13 cellular contexts compared by ENCODE assay signal in genomic region chr7:103338864-103339263, GRCh38. TPM values are rescaled to one million over a fixed set of nuclear protein-coding genes. Genes with fewer than 3 reads are reported as not detected.
A peak's percentile ranks its signal among the peaks of the same experiment; 100 is the strongest.
DNase-seq lines count a peak whose midpoint lies in the region; ATAC-seq and TF ChIP-seq lines count a peak whose summit lies in the region.
"Had no signal": no experiment of that assay in that cellular context is flagged by ENCODE, and none has a peak within 500 bp of the region (broad histone marks: within the 10 kb centered on the region; RNA-seq: fewer than 3 reads in every experiment).

No MANE protein-coding gene starts in this region.

- H3K4me3 ChIP-seq in CD4-positive, CD25-positive, alpha-beta regulatory T cell (ENCODE audit: low read depth, low read length): no peak overlapping the region
- no peak overlapping the region for H3K4me3 ChIP-seq in Loucy (ENCODE audit: low read length, poor library complexity, severe bottlenecking)
- H3K4me3 ChIP-seq: BLaER1, GM12878, GM23248 had no signal

- H3K27ac ChIP-seq in CD4-positive, CD25-positive, alpha-beta regulatory T cell (ENCODE audit: insufficient read depth, low read length, poor library complexity, severe bottlenecking): no peak overlapping the region
- H3K27ac ChIP-seq in foreskin keratinocyte: no peak overlapping the region
- H3K27ac ChIP-seq: BLaER1, GM23248 had no signal

- no peak overlapping the region for H2AFZ ChIP-seq in Loucy (ENCODE audit: low read length)
- H2AFZ ChIP-seq: GM23248 had no signal

- H3K9me2 ChIP-seq in Loucy (replicated peaks; ENCODE audit: low read depth, low read length): no peaks in the 10 kb centered on the region

- no peaks in the 10 kb centered on the region for H3F3A ChIP-seq in Loucy (ENCODE audit: low read depth)

- H4K20me1 ChIP-seq in Loucy (ENCODE audit: insufficient read depth, low read length, poor library complexity, severe bottlenecking): peaks cover 36% of the 10 kb centered on the region

- no peak for TF ChIP-seq CTCF in activated CD8-positive, alpha-beta T cell treated with anti-CD3 and anti-CD28 coated beads for 36 hours (IDR thresholded peaks at IDR 0.05)
- TF ChIP-seq CTCF in Loucy (conservative IDR thresholded peaks at IDR 0.05; ENCODE audit: low read length) (no peak), foreskin keratinocyte (conservative IDR thresholded peaks at IDR 0.05) (no peak)

- H3K9ac ChIP-seq in Loucy (ENCODE audit: low read depth, low read length, poor library complexity, severe bottlenecking): no peak overlapping the region
- H3K9ac ChIP-seq: BLaER1, GM23248 had no signal

- POLR2A ChIA-PET in activated CD8-positive, alpha-beta T cell treated with anti-CD3 and anti-CD28 coated beads for 36 hours (lab: Charles Lee): interaction anchor here (1.2 to 2.5 kb wide), 4 partner anchors 9 to 18 kb away, joined by 4 to 8 read pairs (median 6); partner anchors contain the start of gene PSMC2
- POLR2A ChIA-PET in activated CD8-positive, alpha-beta T cell treated with anti-CD3 and anti-CD28 coated beads, Interleukin-2, amount 10 ng/mL, durations not matched to agents 7 days and 5 days (lab: Charles Lee): interaction anchor here (0.8 to 0.9 kb wide), 2 partner anchors 9 to 27 kb away, joined by 3 read pairs; no protein-coding TSS in a partner anchor

- H3K36me3 ChIP-seq in CD4-positive, CD25-positive, alpha-beta regulatory T cell (ENCODE audit: control insufficient read depth, insufficient read depth, low read length): peaks cover 58% of the 10 kb centered on the region
- H3K36me3 ChIP-seq in Loucy (ENCODE audit: insufficient read depth, low read length): peaks cover 35% of the 10 kb centered on the region

- H3K4me1 Mint-ChIP-seq in activated CD8-positive, alpha-beta T cell treated with anti-CD3 and anti-CD28 coated beads for 36 hours (ENCODE audit: low read depth): peaks cover 33% of the 10 kb centered on the region
- H3K4me1 Mint-ChIP-seq in activated CD8-positive, alpha-beta T cell treated with anti-CD3 and anti-CD28 coated beads, Interleukin-2, amount 10 ng/mL, durations not matched to agents 7 days and 5 days (ENCODE audit: low read depth): peaks cover 26% of the 10 kb centered on the region
- peaks cover 10 to 45% (median 38%) of the 10 kb centered on the region in 4 donors for H3K4me1 Mint-ChIP-seq in CD4-positive, CD25-positive, alpha-beta regulatory T cell
- peaks cover 19% of the 10 kb centered on the region for H3K4me1 Mint-ChIP-seq in memory B cell

- CTCF ChIA-PET in activated CD8-positive, alpha-beta T cell treated with anti-CD3 and anti-CD28 coated beads for 36 hours (lab: Charles Lee): interaction anchor here (0.7 to 1.1 kb wide), 3 partner anchors 23 to 41 kb away, joined by 3 to 4 read pairs (median 3); partner anchors contain the start of gene PMPCB
- CTCF ChIA-PET in activated CD8-positive, alpha-beta T cell treated with anti-CD3 and anti-CD28 coated beads, Interleukin-2, amount 10 ng/mL, durations not matched to agents 7 days and 5 days (lab: Charles Lee): interaction anchor here (0.9 kb wide), 1 partner anchor 25 kb away, joined by 3 read pairs; no protein-coding TSS in a partner anchor

- no peak overlapping the region for H3K4me3 Mint-ChIP-seq in activated CD8-positive, alpha-beta T cell treated with anti-CD3 and anti-CD28 coated beads for 36 hours
- no peak overlapping the region for H3K4me3 Mint-ChIP-seq in activated CD8-positive, alpha-beta T cell treated with anti-CD3 and anti-CD28 coated beads, Interleukin-2, amount 10 ng/mL, durations not matched to agents 7 days and 5 days
- H3K4me3 Mint-ChIP-seq in CD4-positive, CD25-positive, alpha-beta regulatory T cell: no peak overlapping the region
- no peak overlapping the region for H3K4me3 Mint-ChIP-seq in memory B cell

- intact Hi-C loops in activated CD8-positive, alpha-beta T cell treated with anti-CD3 and anti-CD28 coated beads for 36 hours (cut with micrococcal nuclease): no loop called here

- no peaks in the 10 kb centered on the region for H3K9me3 ChIP-seq in CD4-positive, CD25-positive, alpha-beta regulatory T cell (ENCODE audit: control insufficient read depth in 2 of 2, low read length in 2 of 2)
- H3K9me3 ChIP-seq in Loucy (ENCODE audit: insufficient read depth, low read depth, low read length): no peaks in the 10 kb centered on the region
- H3K9me3 ChIP-seq: BLaER1 had no signal

- no peaks in the 10 kb centered on the region for H3K9me3 Mint-ChIP-seq in activated CD8-positive, alpha-beta T cell treated with anti-CD3 and anti-CD28 coated beads for 36 hours
- H3K9me3 Mint-ChIP-seq in activated CD8-positive, alpha-beta T cell treated with anti-CD3 and anti-CD28 coated beads, Interleukin-2, amount 10 ng/mL, durations not matched to agents 7 days and 5 days (ENCODE audit: insufficient read depth): no peaks in the 10 kb centered on the region
- H3K9me3 Mint-ChIP-seq in CD4-positive, CD25-positive, alpha-beta regulatory T cell: no peaks in the 10 kb centered on the region
- H3K9me3 Mint-ChIP-seq in memory B cell: no peaks in the 10 kb centered on the region

- H3K4me1 ChIP-seq in CD4-positive, CD25-positive, alpha-beta regulatory T cell (ENCODE audit: control insufficient read depth, insufficient read depth, low read length, poor library complexity, severe bottlenecking): peaks cover 19% of the 10 kb centered on the region
- H3K4me1 ChIP-seq in Loucy (ENCODE audit: insufficient read depth, low read length, poor library complexity, severe bottlenecking) (peaks cover 24% of the 10 kb centered on the region), foreskin keratinocyte (peaks cover 4% of the 10 kb centered on the region)

- no peak for ATAC-seq in activated CD8-positive, alpha-beta T cell treated with anti-CD3 and anti-CD28 coated beads for 36 hours
- no peak for ATAC-seq in activated CD8-positive, alpha-beta T cell treated with anti-CD3 and anti-CD28 coated beads, Interleukin-2, amount 10 ng/mL, durations not matched to agents 7 days and 5 days
- no peak for ATAC-seq in CD4-positive, CD25-positive, alpha-beta regulatory T cell (ENCODE audit: low read depth in 2 of 2)
- ATAC-seq in memory B cell (ENCODE audit: low read depth) (no peak), foreskin keratinocyte (no peak)
- ATAC-seq: GM12878 had no signal

- peaks cover 63% of the 10 kb centered on the region for H3K79me2 ChIP-seq in Loucy (ENCODE audit: insufficient read depth, low read length)

- H3K4me2 ChIP-seq in Loucy (ENCODE audit: low read depth, low read length, poor library complexity, severe bottlenecking): peak overlapping the region; percentile 93
- H3K4me2 ChIP-seq: BLaER1 had no signal

- no peaks in the 10 kb centered on the region for H3K27me3 ChIP-seq in CD4-positive, CD25-positive, alpha-beta regulatory T cell (ENCODE audit: control insufficient read depth, insufficient read depth, low read length)
- H3K27me3 ChIP-seq in Loucy (ENCODE audit: insufficient read depth, low read length, poor library complexity, severe bottlenecking) (no peaks in the 10 kb centered on the region), foreskin keratinocyte (no peaks in the 10 kb centered on the region)
- H3K27me3 ChIP-seq: BLaER1 had no signal

- DNase-seq in activated CD8-positive, alpha-beta T cell treated with anti-CD3 and anti-CD28 coated beads for 36 hours: no peak
- no peak for DNase-seq in activated CD8-positive, alpha-beta T cell treated with anti-CD3 and anti-CD28 coated beads, Interleukin-2, amount 10 ng/mL, durations not matched to agents 7 days and 5 days
- DNase-seq in CD4-positive, CD25-positive, alpha-beta regulatory T cell: no peak
- DNase-seq in memory B cell (ENCODE audit: low spot score in 2 of 2) (no peak), NCI-H2081 treated with DMSO at 0.1 percent for 48 hours (lab: John Stamatoyannopoulos, UW) (no peak), foreskin keratinocyte (no peak)
- DNase-seq: 8988T, AML-193, DMS79, GM23248 had no signal

- peaks cover 48% of the 10 kb centered on the region for H3K36me3 Mint-ChIP-seq in activated CD8-positive, alpha-beta T cell treated with anti-CD3 and anti-CD28 coated beads for 36 hours (ENCODE audit: low read depth)
- H3K36me3 Mint-ChIP-seq in activated CD8-positive, alpha-beta T cell treated with anti-CD3 and anti-CD28 coated beads, Interleukin-2, amount 10 ng/mL, durations not matched to agents 7 days and 5 days (ENCODE audit: low read depth): peaks cover 51% of the 10 kb centered on the region
- peaks cover 42% of the 10 kb centered on the region for H3K36me3 Mint-ChIP-seq in CD4-positive, CD25-positive, alpha-beta regulatory T cell
- H3K36me3 Mint-ChIP-seq in memory B cell: peaks cover 34% of the 10 kb centered on the region

- H3K27ac Mint-ChIP-seq in activated CD8-positive, alpha-beta T cell treated with anti-CD3 and anti-CD28 coated beads for 36 hours: peak overlapping the region; percentile 3
- no peak overlapping the region for H3K27ac Mint-ChIP-seq in activated CD8-positive, alpha-beta T cell treated with anti-CD3 and anti-CD28 coated beads, Interleukin-2, amount 10 ng/mL, durations not matched to agents 7 days and 5 days
- peak overlapping the region in 2 of 3 donors; percentile 26 to 43 for H3K27ac Mint-ChIP-seq in CD4-positive, CD25-positive, alpha-beta regulatory T cell
- H3K27ac Mint-ChIP-seq in memory B cell: peak overlapping the region; percentile 4

- no peaks in the 10 kb centered on the region for H3K27me3 Mint-ChIP-seq in activated CD8-positive, alpha-beta T cell treated with anti-CD3 and anti-CD28 coated beads for 36 hours
- H3K27me3 Mint-ChIP-seq in activated CD8-positive, alpha-beta T cell treated with anti-CD3 and anti-CD28 coated beads, Interleukin-2, amount 10 ng/mL, durations not matched to agents 7 days and 5 days (ENCODE audit: low read depth): no peaks in the 10 kb centered on the region
- no peaks in the 10 kb centered on the region for H3K27me3 Mint-ChIP-seq in CD4-positive, CD25-positive, alpha-beta regulatory T cell
- no peaks in the 10 kb centered on the region for H3K27me3 Mint-ChIP-seq in memory B cell

RNA-seq across cellular contexts. Expression of gene DNAJC2, which starts 5.7 kb away (rescaled TPM):
- total RNA-seq in activated CD8-positive, alpha-beta T cell treated with anti-CD3 and anti-CD28 coated beads for 36 hours: 10 to 100 TPM; 45.8 to 48.9 TPM
- total RNA-seq in activated CD8-positive, alpha-beta T cell treated with anti-CD3 and anti-CD28 coated beads, Interleukin-2, amount 10 ng/mL, durations not matched to agents 7 days and 5 days: 10 to 100 TPM; 30.9 to 35.5 TPM
- 63.1 TPM for total RNA-seq in CD4-positive, CD25-positive, alpha-beta regulatory T cell
- polyA plus RNA-seq in CD4-positive, CD25-positive, alpha-beta regulatory T cell: 10 to 100 TPM; 17.3 to 23.7 (median 19.9) TPM
- total RNA-seq in foreskin keratinocyte: 27.7 and 32.2 TPM in 2 replicates
- polyA plus RNA-seq in foreskin keratinocyte: 17.2 and 22.0 TPM in 2 replicates

RNA-seq across cellular contexts. Expression of gene PSMC2, which starts 8.6 kb away (rescaled TPM):
- 100 to 1,000 TPM; 132 to 137 TPM for total RNA-seq in activated CD8-positive, alpha-beta T cell treated with anti-CD3 and anti-CD28 coated beads for 36 hours
- total RNA-seq in activated CD8-positive, alpha-beta T cell treated with anti-CD3 and anti-CD28 coated beads, Interleukin-2, amount 10 ng/mL, durations not matched to agents 7 days and 5 days: 100 to 1,000 TPM; 130 to 132 TPM
- total RNA-seq in CD4-positive, CD25-positive, alpha-beta regulatory T cell: 84.3 TPM
- polyA plus RNA-seq in CD4-positive, CD25-positive, alpha-beta regulatory T cell: 100 to 1,000 TPM; 153 to 214 (median 179) TPM
- 166 and 168 TPM in 2 replicates for total RNA-seq in foreskin keratinocyte
- polyA plus RNA-seq in foreskin keratinocyte: 121 and 131 TPM in 2 replicates

RNA-seq across cellular contexts. Expression of gene PMPCB, which starts 41.6 kb away (rescaled TPM):
- total RNA-seq in activated CD8-positive, alpha-beta T cell treated with anti-CD3 and anti-CD28 coated beads for 36 hours: 10 to 100 TPM; 80.5 to 89.3 TPM
- 10 to 100 TPM; 58.3 to 59.2 TPM for total RNA-seq in activated CD8-positive, alpha-beta T cell treated with anti-CD3 and anti-CD28 coated beads, Interleukin-2, amount 10 ng/mL, durations not matched to agents 7 days and 5 days
- total RNA-seq in CD4-positive, CD25-positive, alpha-beta regulatory T cell: 86.6 TPM
- 10 to 100 TPM; 85.5 to 89.7 (median 88.0) TPM for polyA plus RNA-seq in CD4-positive, CD25-positive, alpha-beta regulatory T cell
- 41.7 and 42.3 TPM in 2 replicates for total RNA-seq in foreskin keratinocyte
- 37.5 and 43.7 TPM in 2 replicates for polyA plus RNA-seq in foreskin keratinocyte
